In genomic region chr10:7329219-7329618, GRCh38 we compare ENCODE assay signal across 15 cellular contexts.
DNase-seq lines count a peak whose midpoint lies in the region; ATAC-seq and TF ChIP-seq lines count a peak whose summit lies in the region.
"Had no signal": no experiment of that assay in that cellular context is flagged by ENCODE, and none has a peak within 500 bp of the region (broad histone marks: within the 10 kb centered on the region; RNA-seq: fewer than 3 reads in every experiment).

No MANE protein-coding gene starts in this region.

- CTCF ChIA-PET in activated CD8-positive, alpha-beta T cell treated with anti-CD3 and anti-CD28 coated beads, Interleukin-2, amount 10 ng/mL, durations not matched to agents 7 days and 5 days (lab: Charles Lee), result interaction anchor here (0.7 kb wide), 1 partner anchor 613 kb away, joined by 3 read pairs; no protein-coding TSS in a partner anchor
- CTCF ChIA-PET in activated CD8-positive, alpha-beta T cell treated with anti-CD3 and anti-CD28 coated beads for 36 hours (lab: Charles Lee), result no interaction called here

- H3K4me1 Mint-ChIP-seq in activated CD8-positive, alpha-beta T cell treated with anti-CD3 and anti-CD28 coated beads, Interleukin-2, amount 10 ng/mL, durations not matched to agents 7 days and 5 days (ENCODE audit: low read depth), result peaks cover 24% of the 10 kb centered on the region
- H3K4me1 Mint-ChIP-seq in activated CD8-positive, alpha-beta T cell treated with anti-CD3 and anti-CD28 coated beads for 36 hours (ENCODE audit: low read depth), result peaks cover 17% of the 10 kb centered on the region
- peaks cover 27 to 47% of the 10 kb centered on the region in 2 donors for H3K4me1 Mint-ChIP-seq in effector memory CD8-positive, alpha-beta T cell (ENCODE audit: low read depth in 2 of 2)
- H3K4me1 Mint-ChIP-seq in natural killer cell, result peaks cover 72% of the 10 kb centered on the region in 2 donors

- POLR2A ChIA-PET in activated CD8-positive, alpha-beta T cell treated with anti-CD3 and anti-CD28 coated beads, Interleukin-2, amount 10 ng/mL, durations not matched to agents 7 days and 5 days (lab: Charles Lee), result no interaction called here
- POLR2A ChIA-PET in activated CD8-positive, alpha-beta T cell treated with anti-CD3 and anti-CD28 coated beads for 36 hours (lab: Charles Lee), result no interaction called here

- peaks cover 86% of the 10 kb centered on the region for H3K36me3 Mint-ChIP-seq in activated CD8-positive, alpha-beta T cell treated with anti-CD3 and anti-CD28 coated beads, Interleukin-2, amount 10 ng/mL, durations not matched to agents 7 days and 5 days (ENCODE audit: low read depth)
- H3K36me3 Mint-ChIP-seq in activated CD8-positive, alpha-beta T cell treated with anti-CD3 and anti-CD28 coated beads for 36 hours (ENCODE audit: low read depth), result peaks cover 55% of the 10 kb centered on the region
- no peaks in the 10 kb centered on the region for H3K36me3 Mint-ChIP-seq in effector memory CD8-positive, alpha-beta T cell (ENCODE audit: insufficient read depth)
- peaks cover 13% of the 10 kb centered on the region for H3K36me3 Mint-ChIP-seq in natural killer cell

- ATAC-seq in activated CD8-positive, alpha-beta T cell treated with anti-CD3 and anti-CD28 coated beads, Interleukin-2, amount 10 ng/mL, durations not matched to agents 7 days and 5 days, result peak; percentile 39
- no peak for ATAC-seq in activated CD8-positive, alpha-beta T cell treated with anti-CD3 and anti-CD28 coated beads for 36 hours
- peak; percentile 77 for ATAC-seq in effector memory CD8-positive, alpha-beta T cell (replicated peaks)
- peak in 1 of 3 donors; percentile 80 for ATAC-seq in natural killer cell
- ATAC-seq: CD8-positive, alpha-beta T cell had no signal

- no peaks in the 10 kb centered on the region for H3K36me3 ChIP-seq in prostate gland
- H3K36me3 ChIP-seq in MG63, result no peaks in the 10 kb centered on the region

- peak; percentile 27 for DNase-seq in activated CD8-positive, alpha-beta T cell treated with anti-CD3 and anti-CD28 coated beads, Interleukin-2, amount 10 ng/mL, durations not matched to agents 7 days and 5 days
- no peak for DNase-seq in activated CD8-positive, alpha-beta T cell treated with anti-CD3 and anti-CD28 coated beads for 36 hours
- peak in 2 of 3 experiments; percentile 2 to 4 for DNase-seq in effector memory CD8-positive, alpha-beta T cell
- DNase-seq in natural killer cell (no peak), NCI-H187 (lab: John Stamatoyannopoulos, UW) (no peak), prostate gland (ENCODE audit: low spot score) (no peak), MG63 (no peak)
- DNase-seq: 8988T; Calu3; CD8-positive, alpha-beta T cell; DMS79 treated with DMSO at 0.1 percent for 48 hours; GF-D8; GM23248; HCEC 1CT had no signal

- H3K4me3 ChIP-seq in prostate gland (no peak overlapping the region), MG63 (no peak overlapping the region)
- H3K4me3 ChIP-seq: GM23248 had no signal

- no peak overlapping the region for H3K4me3 Mint-ChIP-seq in activated CD8-positive, alpha-beta T cell treated with anti-CD3 and anti-CD28 coated beads, Interleukin-2, amount 10 ng/mL, durations not matched to agents 7 days and 5 days
- no peak overlapping the region for H3K4me3 Mint-ChIP-seq in activated CD8-positive, alpha-beta T cell treated with anti-CD3 and anti-CD28 coated beads for 36 hours
- H3K4me3 Mint-ChIP-seq in effector memory CD8-positive, alpha-beta T cell, result peak overlapping the region in 1 of 2 donors; percentile 14
- H3K4me3 Mint-ChIP-seq in natural killer cell, result peak overlapping the region; percentile 71
- H3K4me3 Mint-ChIP-seq: CD8-positive, alpha-beta T cell had no signal

- no peaks in the 10 kb centered on the region for H3K4me1 ChIP-seq in prostate gland (replicated peaks)
- H3K4me1 ChIP-seq: BLaER1 treated with 17β-estradiol and CSF1 and Interleukin-3, amounts not matched to agents 10 nM and 100 nM had no signal

- no peak for TF ChIP-seq POLR2A in prostate gland (IDR thresholded peaks at IDR 0.05)

- H3K27ac Mint-ChIP-seq in activated CD8-positive, alpha-beta T cell treated with anti-CD3 and anti-CD28 coated beads, Interleukin-2, amount 10 ng/mL, durations not matched to agents 7 days and 5 days, result no peak overlapping the region
- no peak overlapping the region for H3K27ac Mint-ChIP-seq in activated CD8-positive, alpha-beta T cell treated with anti-CD3 and anti-CD28 coated beads for 36 hours
- peak overlapping the region in 1 of 2 donors; percentile 66 for H3K27ac Mint-ChIP-seq in effector memory CD8-positive, alpha-beta T cell
- peak overlapping the region; percentile 13 to 52 for H3K27ac Mint-ChIP-seq in natural killer cell

- H3K9me3 ChIP-seq in prostate gland (no peaks in the 10 kb centered on the region), MG63 (no peaks in the 10 kb centered on the region; the same call in 1 of the 2 replicates)

- intact Hi-C loops in activated CD8-positive, alpha-beta T cell treated with anti-CD3 and anti-CD28 coated beads for 36 hours (cut with micrococcal nuclease), result no loop called here
- intact Hi-C loops in natural killer cell (cut with micrococcal nuclease) (no loop called here), prostate gland (cut with DNase I) (no loop called here)

- WGBS in prostate gland, result 95% methylated on average over 11 of the region's 11 CpGs

- no peaks in the 10 kb centered on the region for H3K27me3 Mint-ChIP-seq in activated CD8-positive, alpha-beta T cell treated with anti-CD3 and anti-CD28 coated beads, Interleukin-2, amount 10 ng/mL, durations not matched to agents 7 days and 5 days (ENCODE audit: low read depth)
- H3K27me3 Mint-ChIP-seq in activated CD8-positive, alpha-beta T cell treated with anti-CD3 and anti-CD28 coated beads for 36 hours, result no peaks in the 10 kb centered on the region
- no peaks in the 10 kb centered on the region for H3K27me3 Mint-ChIP-seq in effector memory CD8-positive, alpha-beta T cell
- no peaks in the 10 kb centered on the region for H3K27me3 Mint-ChIP-seq in natural killer cell (ENCODE audit: low read depth in 2 of 2)

- H3K9me3 Mint-ChIP-seq in activated CD8-positive, alpha-beta T cell treated with anti-CD3 and anti-CD28 coated beads, Interleukin-2, amount 10 ng/mL, durations not matched to agents 7 days and 5 days (ENCODE audit: insufficient read depth), result peaks cover 18% of the 10 kb centered on the region
- H3K9me3 Mint-ChIP-seq in activated CD8-positive, alpha-beta T cell treated with anti-CD3 and anti-CD28 coated beads for 36 hours, result peaks cover 27% of the 10 kb centered on the region
- H3K9me3 Mint-ChIP-seq in effector memory CD8-positive, alpha-beta T cell, result peaks cover 0 to 3% of the 10 kb centered on the region in 2 donors
- H3K9me3 Mint-ChIP-seq in natural killer cell, result peaks cover 0 to 4% of the 10 kb centered on the region in 2 donors

- TF ChIP-seq CTCF in activated CD8-positive, alpha-beta T cell treated with anti-CD3 and anti-CD28 coated beads for 36 hours (IDR thresholded peaks at IDR 0.05), result no peak
- TF ChIP-seq CTCF in natural killer cell (IDR thresholded peaks at IDR 0.05) (no peak), prostate gland (IDR thresholded peaks at IDR 0.05) (no peak)

- no peaks in the 10 kb centered on the region for H3K27me3 ChIP-seq in prostate gland (replicated peaks; ENCODE audit: insufficient read depth)
- H3K27me3 ChIP-seq in MG63, result no peaks in the 10 kb centered on the region
- H3K27me3 ChIP-seq: BLaER1 treated with 17β-estradiol and CSF1 and Interleukin-3, amounts not matched to agents 10 nM and 100 nM had no signal

- H3K27ac ChIP-seq in prostate gland, result no peak overlapping the region
- H3K27ac ChIP-seq: BLaER1 treated with 17β-estradiol and CSF1 and Interleukin-3, amounts not matched to agents 10 nM and 100 nM; GM23248 had no signal

Comparison
In these comparisons a context has a peak if more than half of its experiments do, and no peak if none do; other contexts are left out.
1. DNase-seq: peak in activated CD8-positive, alpha-beta T cell treated with anti-CD3 and anti-CD28 coated beads, Interleukin-2, amount 10 ng/mL, durations not matched to agents 7 days and 5 days (single experiment) and effector memory CD8-positive, alpha-beta T cell (2 of 3); none in activated CD8-positive, alpha-beta T cell treated with anti-CD3 and anti-CD28 coated beads for 36 hours (single experiment), natural killer cell (single experiment), NCI-H187 (0 of 2), prostate gland (single experiment) and MG63 (single experiment).
2. H3K27ac Mint-ChIP-seq: peak in natural killer cell (2 of 2); none in activated CD8-positive, alpha-beta T cell treated with anti-CD3 and anti-CD28 coated beads, Interleukin-2, amount 10 ng/mL, durations not matched to agents 7 days and 5 days (single experiment) and activated CD8-positive, alpha-beta T cell treated with anti-CD3 and anti-CD28 coated beads for 36 hours (single experiment).